1 cellular context compared by ENCODE assay signal in the genomic region with DNA sequence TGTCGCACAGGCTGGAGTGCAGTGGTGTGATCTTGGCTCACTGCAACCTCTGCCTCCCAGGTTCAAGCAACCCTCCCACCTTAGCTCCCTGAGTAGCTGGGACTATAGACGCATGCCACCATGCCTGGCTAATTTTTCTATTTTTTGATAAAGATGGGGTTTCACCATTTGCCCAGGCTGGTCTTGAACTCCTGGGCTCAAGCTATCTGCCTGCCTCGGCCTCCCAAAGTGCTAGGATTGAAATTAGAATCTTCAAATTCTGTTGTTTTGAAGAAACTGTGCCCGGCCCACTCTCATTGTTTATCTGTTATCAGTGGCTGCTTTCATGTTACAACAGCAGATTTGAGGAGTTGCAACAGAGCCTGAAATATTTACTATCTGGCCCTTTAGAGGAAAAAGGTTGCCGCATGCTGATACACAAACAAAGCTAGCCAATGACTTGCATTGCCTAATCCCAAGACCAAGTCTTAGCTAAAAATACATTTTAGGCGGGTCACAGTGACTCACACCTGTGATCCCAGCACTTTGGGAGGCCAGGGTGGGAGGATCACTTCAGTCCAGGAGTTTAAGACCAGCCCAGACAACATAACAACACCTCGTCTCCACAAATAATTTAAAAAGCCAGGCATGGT.
TF ChIP-seq lines count a peak whose summit lies in the region.

No MANE protein-coding gene starts in this region.

TF ChIP-seq in HepG2, 621 proteins besides CTCF, POLR2A, EP300 and RAD21 (continued from another document and continues in another):
- TF ChIP-seq MYPOP (CRISPR knock-in tag; IDR thresholded peaks at IDR 0.05) = peak; percentile 74; the same call in 1 of the 2 replicates
- TF ChIP-seq FLYWCH1 (CRISPR knock-in tag; IDR thresholded peaks at IDR 0.05) = no peak
- TF ChIP-seq ZMYM3 (CRISPR knock-in tag; IDR thresholded peaks at IDR 0.05) = peak; percentile 88
- no peak for TF ChIP-seq ZNF354B (CRISPR knock-in tag; IDR thresholded peaks at IDR 0.05)
- TF ChIP-seq ZNF33A (CRISPR knock-in tag; IDR thresholded peaks at IDR 0.05; ENCODE audit: borderline replicate concordance) = no peak
- no peak for TF ChIP-seq RFX3 (CRISPR knock-in tag; IDR thresholded peaks at IDR 0.05)
- TF ChIP-seq ZNF891 (CRISPR knock-in tag; IDR thresholded peaks at IDR 0.05) = no peak
- no peak for TF ChIP-seq RBM39 (IDR thresholded peaks at IDR 0.05; ENCODE audit: low read depth, low read length, poor library complexity, severe bottlenecking)
- TF ChIP-seq, protein P1, sequence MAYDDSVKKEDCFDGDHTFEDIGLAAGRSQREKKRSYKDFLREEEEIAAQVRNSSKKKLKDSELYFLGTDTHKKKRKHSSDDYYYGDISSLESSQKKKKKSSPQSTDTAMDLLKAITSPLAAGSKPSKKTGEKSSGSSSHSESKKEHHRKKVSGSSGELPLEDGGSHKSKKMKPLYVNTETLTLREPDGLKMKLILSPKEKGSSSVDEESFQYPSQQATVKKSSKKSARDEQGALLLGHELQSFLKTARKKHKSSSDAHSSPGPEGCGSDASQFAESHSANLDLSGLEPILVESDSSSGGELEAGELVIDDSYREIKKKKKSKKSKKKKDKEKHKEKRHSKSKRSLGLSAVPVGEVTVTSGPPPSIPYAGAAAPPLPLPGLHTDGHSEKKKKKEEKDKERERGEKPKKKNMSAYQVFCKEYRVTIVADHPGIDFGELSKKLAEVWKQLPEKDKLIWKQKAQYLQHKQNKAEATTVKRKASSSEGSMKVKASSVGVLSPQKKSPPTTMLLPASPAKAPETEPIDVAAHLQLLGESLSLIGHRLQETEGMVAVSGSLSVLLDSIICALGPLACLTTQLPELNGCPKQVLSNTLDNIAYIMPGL (CRISPR knock-in tag; IDR thresholded peaks at IDR 0.05; ENCODE audit: borderline replicate concordance in 1 of 2, low read depth in 1 of 2) = no peak
- TF ChIP-seq ZFP82 (CRISPR knock-in tag; IDR thresholded peaks at IDR 0.05; ENCODE audit: borderline replicate concordance) = 0 out of 2 replicates have a peak, but pooled peaks have one; percentile 51
- TF ChIP-seq ATRX (CRISPR knock-in tag; IDR thresholded peaks at IDR 0.05; ENCODE audit: borderline replicate concordance) = no peak
- peak; percentile 98 for TF ChIP-seq FOSL2 (CRISPR knock-in tag; IDR thresholded peaks at IDR 0.05)
- TF ChIP-seq, protein P2, sequence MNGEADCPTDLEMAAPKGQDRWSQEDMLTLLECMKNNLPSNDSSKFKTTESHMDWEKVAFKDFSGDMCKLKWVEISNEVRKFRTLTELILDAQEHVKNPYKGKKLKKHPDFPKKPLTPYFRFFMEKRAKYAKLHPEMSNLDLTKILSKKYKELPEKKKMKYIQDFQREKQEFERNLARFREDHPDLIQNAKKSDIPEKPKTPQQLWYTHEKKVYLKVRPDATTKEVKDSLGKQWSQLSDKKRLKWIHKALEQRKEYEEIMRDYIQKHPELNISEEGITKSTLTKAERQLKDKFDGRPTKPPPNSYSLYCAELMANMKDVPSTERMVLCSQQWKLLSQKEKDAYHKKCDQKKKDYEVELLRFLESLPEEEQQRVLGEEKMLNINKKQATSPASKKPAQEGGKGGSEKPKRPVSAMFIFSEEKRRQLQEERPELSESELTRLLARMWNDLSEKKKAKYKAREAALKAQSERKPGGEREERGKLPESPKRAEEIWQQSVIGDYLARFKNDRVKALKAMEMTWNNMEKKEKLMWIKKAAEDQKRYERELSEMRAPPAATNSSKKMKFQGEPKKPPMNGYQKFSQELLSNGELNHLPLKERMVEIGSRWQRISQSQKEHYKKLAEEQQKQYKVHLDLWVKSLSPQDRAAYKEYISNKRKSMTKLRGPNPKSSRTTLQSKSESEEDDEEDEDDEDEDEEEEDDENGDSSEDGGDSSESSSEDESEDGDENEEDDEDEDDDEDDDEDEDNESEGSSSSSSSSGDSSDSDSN (CRISPR knock-in tag; IDR thresholded peaks at IDR 0.05) = no peak
- no peak for TF ChIP-seq NFIB (CRISPR knock-in tag; IDR thresholded peaks at IDR 0.05; ENCODE audit: borderline replicate concordance)
- TF ChIP-seq ZNF761 (CRISPR knock-in tag; conservative IDR thresholded peaks at IDR 0.05) = no peak
- TF ChIP-seq POLR2G (IDR thresholded peaks at IDR 0.05; ENCODE audit: low read depth, low read length) = no peak
- TF ChIP-seq TBX2 (CRISPR knock-in tag; IDR thresholded peaks at IDR 0.05; ENCODE audit: borderline replicate concordance) = peak; percentile 90
- TF ChIP-seq ZNF563 (CRISPR knock-in tag; IDR thresholded peaks at IDR 0.05) = peak; percentile 49; the same call in 1 of the 2 replicates
- no peak for TF ChIP-seq CCDC6 (CRISPR knock-in tag; IDR thresholded peaks at IDR 0.05)
- no peak for TF ChIP-seq SMAD1 (CRISPR knock-in tag; IDR thresholded peaks at IDR 0.05; ENCODE audit: borderline replicate concordance, low read depth)
- TF ChIP-seq MED13 (CRISPR knock-in tag; IDR thresholded peaks at IDR 0.05) = peak; percentile 84
- no peak for TF ChIP-seq CHCHD3 (CRISPR knock-in tag; IDR thresholded peaks at IDR 0.05)
- no peak for TF ChIP-seq AGO2 (optimal IDR thresholded peaks at IDR 0.05; ENCODE audit: low read depth, low read length)
- peak; percentile 65 for TF ChIP-seq RXRB (CRISPR knock-in tag; IDR thresholded peaks at IDR 0.05; ENCODE audit: borderline replicate concordance)
- 0 out of 2 replicates have a peak, but pooled peaks have one; percentile 43 for TF ChIP-seq ZNF224 (CRISPR knock-in tag; IDR thresholded peaks at IDR 0.05)
- TF ChIP-seq ZKSCAN1 (IDR thresholded peaks at IDR 0.05; ENCODE audit: low read length) = no peak
- TF ChIP-seq EEA1 (CRISPR knock-in tag; IDR thresholded peaks at IDR 0.05; ENCODE audit: borderline replicate concordance) = no peak
- TF ChIP-seq ZC3H13 (CRISPR knock-in tag; IDR thresholded peaks at IDR 0.05) = no peak
- TF ChIP-seq, protein P3, sequence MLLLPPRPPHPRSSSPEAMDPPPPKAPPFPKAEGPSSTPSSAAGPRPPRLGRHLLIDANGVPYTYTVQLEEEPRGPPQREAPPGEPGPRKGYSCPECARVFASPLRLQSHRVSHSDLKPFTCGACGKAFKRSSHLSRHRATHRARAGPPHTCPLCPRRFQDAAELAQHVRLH (CRISPR knock-in tag; IDR thresholded peaks at IDR 0.05; ENCODE audit: borderline replicate concordance, low read depth) = no peak; the same call in 1 of the 2 replicates
- no peak for TF ChIP-seq ZNF598 (CRISPR knock-in tag; IDR thresholded peaks at IDR 0.05; ENCODE audit: borderline replicate concordance)
- TF ChIP-seq NFYC (CRISPR knock-in tag; IDR thresholded peaks at IDR 0.05) = peak; percentile 73
- no peak for TF ChIP-seq ZSCAN22 (CRISPR knock-in tag; IDR thresholded peaks at IDR 0.05)
- TF ChIP-seq ATF1 (CRISPR knock-in tag; IDR thresholded peaks at IDR 0.05) = peak; percentile 52
- no peak for TF ChIP-seq CREB3 (CRISPR knock-in tag; IDR thresholded peaks at IDR 0.05)
- no peak for TF ChIP-seq TCF12 (IDR thresholded peaks at IDR 0.05)
- TF ChIP-seq TCF12 (CRISPR knock-in tag; IDR thresholded peaks at IDR 0.05) = peak; percentile 47; the same call in 1 of the 2 replicates
- peak; percentile 34; the same call in 1 of the 2 replicates for TF ChIP-seq KMT2B (CRISPR knock-in tag; IDR thresholded peaks at IDR 0.05)
- no peak for TF ChIP-seq HNRNPK (IDR thresholded peaks at IDR 0.05; ENCODE audit: low read depth, low read length, poor library complexity, severe bottlenecking)
- no peak for TF ChIP-seq ZNF232 (CRISPR knock-in tag; IDR thresholded peaks at IDR 0.05; ENCODE audit: borderline replicate concordance)
- TF ChIP-seq MED1 (CRISPR knock-in tag; IDR thresholded peaks at IDR 0.05) = peak; percentile 85
- TF ChIP-seq SAFB2 (CRISPR knock-in tag; IDR thresholded peaks at IDR 0.05; ENCODE audit: borderline replicate concordance, low read depth) = no peak
- peak; percentile 55 for TF ChIP-seq RARA (CRISPR knock-in tag; IDR thresholded peaks at IDR 0.05)
- TF ChIP-seq ZBTB44 (CRISPR knock-in tag; IDR thresholded peaks at IDR 0.05) = no peak
- TF ChIP-seq ETV5 (CRISPR knock-in tag; IDR thresholded peaks at IDR 0.05; ENCODE audit: borderline replicate concordance) = peak; percentile 34; the same call in 1 of the 2 replicates
- TF ChIP-seq PHF5A (CRISPR knock-in tag; IDR thresholded peaks at IDR 0.05; ENCODE audit: low read depth, unreplicated experiment) = no peak
- 0 out of 2 replicates have a peak, but pooled peaks have one; percentile 43 for TF ChIP-seq ELF1 (CRISPR knock-in tag; IDR thresholded peaks at IDR 0.05)
- TF ChIP-seq, protein P4, sequence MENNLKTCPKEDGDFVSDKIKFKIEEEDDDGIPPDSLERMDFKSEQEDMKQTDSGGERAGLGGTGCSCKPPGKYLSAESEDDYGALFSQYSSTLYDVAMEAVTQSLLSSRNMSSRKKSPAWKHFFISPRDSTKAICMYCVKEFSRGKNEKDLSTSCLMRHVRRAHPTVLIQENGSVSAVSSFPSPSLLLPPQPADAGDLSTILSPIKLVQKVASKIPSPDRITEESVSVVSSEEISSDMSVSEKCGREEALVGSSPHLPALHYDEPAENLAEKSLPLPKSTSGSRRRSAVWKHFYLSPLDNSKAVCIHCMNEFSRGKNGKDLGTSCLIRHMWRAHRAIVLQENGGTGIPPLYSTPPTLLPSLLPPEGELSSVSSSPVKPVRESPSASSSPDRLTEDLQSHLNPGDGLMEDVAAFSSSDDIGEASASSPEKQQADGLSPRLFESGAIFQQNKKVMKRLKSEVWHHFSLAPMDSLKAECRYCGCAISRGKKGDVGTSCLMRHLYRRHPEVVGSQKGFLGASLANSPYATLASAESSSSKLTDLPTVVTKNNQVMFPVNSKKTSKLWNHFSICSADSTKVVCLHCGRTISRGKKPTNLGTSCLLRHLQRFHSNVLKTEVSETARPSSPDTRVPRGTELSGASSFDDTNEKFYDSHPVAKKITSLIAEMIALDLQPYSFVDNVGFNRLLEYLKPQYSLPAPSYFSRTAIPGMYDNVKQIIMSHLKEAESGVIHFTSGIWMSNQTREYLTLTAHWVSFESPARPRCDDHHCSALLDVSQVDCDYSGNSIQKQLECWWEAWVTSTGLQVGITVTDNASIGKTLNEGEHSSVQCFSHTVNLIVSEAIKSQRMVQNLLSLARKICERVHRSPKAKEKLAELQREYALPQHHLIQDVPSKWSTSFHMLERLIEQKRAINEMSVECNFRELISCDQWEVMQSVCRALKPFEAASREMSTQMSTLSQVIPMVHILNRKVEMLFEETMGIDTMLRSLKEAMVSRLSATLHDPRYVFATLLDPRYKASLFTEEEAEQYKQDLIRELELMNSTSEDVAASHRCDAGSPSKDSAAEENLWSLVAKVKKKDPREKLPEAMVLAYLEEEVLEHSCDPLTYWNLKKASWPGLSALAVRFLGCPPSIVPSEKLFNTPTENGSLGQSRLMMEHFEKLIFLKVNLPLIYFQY (CRISPR knock-in tag; IDR thresholded peaks at IDR 0.05; ENCODE audit: borderline replicate concordance) = no peak
- TF ChIP-seq CENPT (CRISPR knock-in tag; IDR thresholded peaks at IDR 0.05; ENCODE audit: low read depth) = no peak
- peak; percentile 87 for TF ChIP-seq ZNF12 (CRISPR knock-in tag; IDR thresholded peaks at IDR 0.05)
- TF ChIP-seq ZNF451 (CRISPR knock-in tag; IDR thresholded peaks at IDR 0.05) = no peak
- TF ChIP-seq HOXA5 (CRISPR knock-in tag; IDR thresholded peaks at IDR 0.05) = 0 out of 2 replicates have a peak, but pooled peaks have one; percentile 34
- no peak for TF ChIP-seq HES4 (CRISPR knock-in tag; IDR thresholded peaks at IDR 0.05; ENCODE audit: borderline replicate concordance)
- no peak for TF ChIP-seq ZNF597 (CRISPR knock-in tag; IDR thresholded peaks at IDR 0.05)
- peak; percentile 74; the same call in 1 of the 2 replicates for TF ChIP-seq IKZF5 (CRISPR knock-in tag; IDR thresholded peaks at IDR 0.05)
- peak; percentile 68; the same call in 1 of the 2 replicates for TF ChIP-seq ATF3 (CRISPR knock-in tag; IDR thresholded peaks at IDR 0.05)
